15 cellular contexts compared by ENCODE assay signal in genomic region chr11:119743041-119743440, GRCh38. TPM values are rescaled to one million over a fixed set of nuclear protein-coding genes. Genes with fewer than 3 reads are reported as not detected.
DNase-seq lines count a peak whose midpoint lies in the region; ATAC-seq and TF ChIP-seq lines count a peak whose summit lies in the region.
"Had no signal": no experiment of that assay in that cellular context is flagged by ENCODE, and none has a peak within 500 bp of the region (broad histone marks: within the 10 kb centered on the region; RNA-seq: fewer than 3 reads in every experiment).

No MANE protein-coding gene starts in this region.

- H2AFZ ChIP-seq in GM23338 (peak overlapping the region; percentile 64), hepatocyte (no peak overlapping the region), neural progenitor cell (replicated peaks) (peak overlapping the region; percentile 93)

- peaks cover 17% of the 10 kb centered on the region for H3K4me1 Mint-ChIP-seq in GM23338
- peaks cover 26% of the 10 kb centered on the region for H3K4me1 Mint-ChIP-seq in neural progenitor cell
- peaks cover 6 to 16% (median 12%) of the 10 kb centered on the region in 3 donors for H3K4me1 Mint-ChIP-seq in CD8-positive, alpha-beta memory T cell

- no peaks in the 10 kb centered on the region for H3K9me2 ChIP-seq in GM23338 (ENCODE audit: insufficient read depth)
- H3K9me2 ChIP-seq in hepatocyte (replicated peaks; ENCODE audit: insufficient read depth) = no peaks in the 10 kb centered on the region

- H3K4me2 ChIP-seq in GM23338 = peak overlapping the region; percentile 89
- H3K4me2 ChIP-seq in hepatocyte = peak overlapping the region; percentile 84
- peak overlapping the region; percentile 91 for H3K4me2 ChIP-seq in neural progenitor cell

- H3K4me1 ChIP-seq in GM23338 (ENCODE audit: insufficient read depth) (peaks cover 8% of the 10 kb centered on the region; the same call in 1 of the 2 replicates), SJCRH30 (no peaks in the 10 kb centered on the region), hepatocyte (ENCODE audit: insufficient read depth) (peaks cover 16% of the 10 kb centered on the region), neural progenitor cell (peaks cover 5% of the 10 kb centered on the region)
- H3K4me1 ChIP-seq in CD8-positive, alpha-beta memory T cell (ENCODE audit: insufficient read depth, low read length) = no peaks in the 10 kb centered on the region

- H3K9me3 Mint-ChIP-seq in GM23338 (no peaks in the 10 kb centered on the region; the same call in 2 of the 3 replicates), neural progenitor cell (no peaks in the 10 kb centered on the region)
- no peaks in the 10 kb centered on the region for H3K9me3 Mint-ChIP-seq in CD8-positive, alpha-beta memory T cell
- H3K9me3 Mint-ChIP-seq: activated naive CD4-positive, alpha-beta T cell treated with anti-CD3 and anti-CD28 coated beads for 36 hours; T-helper 1 cell treated with Interleukin-12 subunit alpha and Interleukin-12 subunit beta and Interleukin-4 antibody, amounts not matched to agents 30 μg/mL and 1 μg/mL, for 36 hours had no signal

- DNase-seq in GM23338 (ENCODE audit: low spot score) = no peak
- no peak for DNase-seq in SJCRH30
- DNase-seq in hepatocyte (ENCODE audit: low spot score) = no peak
- DNase-seq in neural progenitor cell (ENCODE audit: low spot score) = no peak
- DNase-seq in CD8-positive, alpha-beta memory T cell = no peak
- no peak for DNase-seq in ecto neural progenitor cell (ENCODE audit: low spot score)
- DNase-seq in GM13976 (ENCODE audit: low spot score) = no peak
- DNase-seq: Kasumi-1; stimulated activated CD4-positive, alpha-beta T cell treated with anti-CD3 and anti-CD28 coated beads, Interleukin-2, amount 100 ng/mL, for 48 hours had no signal

- POLR2A ChIA-PET in CD8-positive, alpha-beta memory T cell (lab: Charles Lee) = no interaction called here

- peak; percentile 3 for ATAC-seq in GM23338
- no peak for ATAC-seq in HG02938 (IDR thresholded peaks at IDR 0.05; ENCODE audit: unreplicated experiment)
- ATAC-seq: Right ventricle myocardium inferior had no signal

- peak overlapping the region; percentile 79 for H3K4me3 Mint-ChIP-seq in GM23338
- H3K4me3 Mint-ChIP-seq in neural progenitor cell = peak overlapping the region; percentile 83
- peak overlapping the region in 1 of 7 donors; percentile 51 for H3K4me3 Mint-ChIP-seq in CD8-positive, alpha-beta memory T cell
- H3K4me3 Mint-ChIP-seq: T-helper 1 cell treated with Interleukin-12 subunit alpha and Interleukin-12 subunit beta and Interleukin-4 antibody, amounts not matched to agents 30 μg/mL and 1 μg/mL, for 36 hours had no signal

- H3K9ac ChIP-seq in neural progenitor cell = no peak overlapping the region

- H3K36me3 Mint-ChIP-seq in GM23338 (ENCODE audit: low read depth) = no peaks in the 10 kb centered on the region
- H3K36me3 Mint-ChIP-seq in neural progenitor cell = no peaks in the 10 kb centered on the region
- no peaks in the 10 kb centered on the region for H3K36me3 Mint-ChIP-seq in CD8-positive, alpha-beta memory T cell

- in situ Hi-C loops in GM13976 (cut with MboI; ENCODE audit: low sequenced_read_pairs, unreplicated experiment) = no loop called here

- H3K36me3 ChIP-seq in GM23338 (ENCODE audit: insufficient read depth) (no peaks in the 10 kb centered on the region), SJCRH30 (no peaks in the 10 kb centered on the region), hepatocyte (replicated peaks; ENCODE audit: insufficient read depth, low read depth) (no peaks in the 10 kb centered on the region), neural progenitor cell (no peaks in the 10 kb centered on the region)
- H3K36me3 ChIP-seq in CD8-positive, alpha-beta memory T cell (ENCODE audit: insufficient read depth, low read length) = no peaks in the 10 kb centered on the region
- H3K36me3 ChIP-seq: suprapubic skin had no signal

- peaks cover 10% of the 10 kb centered on the region for H3K27me3 ChIP-seq in GM23338 (ENCODE audit: insufficient read depth)
- H3K27me3 ChIP-seq in SJCRH30 = no peaks in the 10 kb centered on the region
- H3K27me3 ChIP-seq in hepatocyte = peaks cover 6% of the 10 kb centered on the region
- H3K27me3 ChIP-seq in neural progenitor cell = peaks cover 32% of the 10 kb centered on the region
- H3K27me3 ChIP-seq in CD8-positive, alpha-beta memory T cell (ENCODE audit: insufficient read depth, low read length, poor library complexity, severe bottlenecking) = peaks cover 13% of the 10 kb centered on the region

- H3K79me2 ChIP-seq in GM23338 (replicated peaks; ENCODE audit: insufficient read depth) = no peaks in the 10 kb centered on the region
- no peaks in the 10 kb centered on the region for H3K79me2 ChIP-seq in hepatocyte
- H3K79me2 ChIP-seq in neural progenitor cell (ENCODE audit: low read depth) = no peaks in the 10 kb centered on the region

- H3K4me3 ChIP-seq in GM23338 (peak overlapping the region; percentile 70), SJCRH30 (peak overlapping the region; percentile 46), hepatocyte (no peak overlapping the region), neural progenitor cell (peak overlapping the region; percentile 48)
- no peak overlapping the region for H3K4me3 ChIP-seq in CD8-positive, alpha-beta memory T cell (ENCODE audit: low read length)
- H3K4me3 ChIP-seq: lung had no signal

- H4K20me1 ChIP-seq in GM23338 (replicated peaks; ENCODE audit: insufficient read depth) (no peaks in the 10 kb centered on the region; the same call in 1 of the 2 replicates), hepatocyte (ENCODE audit: insufficient read depth, poor library complexity, severe bottlenecking) (no peaks in the 10 kb centered on the region), neural progenitor cell (ENCODE audit: low read depth) (no peaks in the 10 kb centered on the region)

- H3K27ac ChIP-seq in GM23338 (ENCODE audit: low read depth) = no peak overlapping the region
- H3K27ac ChIP-seq in SJCRH30 = no peak overlapping the region
- no peak overlapping the region for H3K27ac ChIP-seq in hepatocyte
- H3K27ac ChIP-seq in neural progenitor cell = no peak overlapping the region
- H3K27ac ChIP-seq in CD8-positive, alpha-beta memory T cell (ENCODE audit: low read depth, low read length) = no peak overlapping the region
- H3K27ac ChIP-seq: suprapubic skin had no signal

- H3K27ac Mint-ChIP-seq in GM23338 = no peak overlapping the region
- H3K27ac Mint-ChIP-seq in neural progenitor cell = peak overlapping the region; percentile 42
- no peak overlapping the region for H3K27ac Mint-ChIP-seq in CD8-positive, alpha-beta memory T cell
- H3K27ac Mint-ChIP-seq: activated naive CD4-positive, alpha-beta T cell treated with anti-CD3 and anti-CD28 coated beads for 36 hours; T-helper 1 cell treated with Interleukin-12 subunit alpha and Interleukin-12 subunit beta and Interleukin-4 antibody, amounts not matched to agents 30 μg/mL and 1 μg/mL, for 36 hours had no signal

- WGBS in hepatocyte (ENCODE audit: low lambda C conversion rate, missing lambda C conversion rate) = 74% methylated on average over 9 of the region's 9 CpGs

- H3F3A ChIP-seq in GM23338 (replicated peaks; ENCODE audit: low read depth) = no peaks in the 10 kb centered on the region
- H3F3A ChIP-seq in neural progenitor cell (ENCODE audit: low read depth) = peaks cover 12% of the 10 kb centered on the region

- TF ChIP-seq CTCF in GM23338 (conservative IDR thresholded peaks at IDR 0.05; ENCODE audit: low read depth in 2 of 2) (no peak), hepatocyte (IDR thresholded peaks at IDR 0.05; ENCODE audit: poor library complexity) (no peak), neural progenitor cell (IDR thresholded peaks at IDR 0.05) (no peak), GM13976 (IDR thresholded peaks at IDR 0.05; ENCODE audit: borderline replicate concordance, control extremely low read depth, extremely low read depth, insufficient read depth, missing control alignments) (no peak)

- CTCF ChIA-PET in CD8-positive, alpha-beta memory T cell (lab: Charles Lee) = interaction anchor here (1.2 to 2.0 kb wide), 2 partner anchors 11 to 14 kb away, joined by 3 to 13 read pairs; partner anchors contain the start of gene NECTIN1

- H3K9me3 ChIP-seq in SJCRH30 (replicated peaks) = no peaks in the 10 kb centered on the region
- H3K9me3 ChIP-seq in hepatocyte (ENCODE audit: low read depth) = no peaks in the 10 kb centered on the region
- no peaks in the 10 kb centered on the region for H3K9me3 ChIP-seq in neural progenitor cell (ENCODE audit: low read depth)
- H3K9me3 ChIP-seq in CD8-positive, alpha-beta memory T cell (ENCODE audit: low read length) = no peaks in the 10 kb centered on the region
- H3K9me3 ChIP-seq: suprapubic skin had no signal

- H3K27me3 Mint-ChIP-seq in GM23338 (ENCODE audit: insufficient read depth, low read depth, poor library complexity) = peaks cover 23% of the 10 kb centered on the region
- peaks cover 26% of the 10 kb centered on the region for H3K27me3 Mint-ChIP-seq in neural progenitor cell (ENCODE audit: insufficient read depth, low read depth)
- peaks cover 51 to 78% of the 10 kb centered on the region in 2 donors for H3K27me3 Mint-ChIP-seq in CD8-positive, alpha-beta memory T cell

TF ChIP-seq in GM23338, 12 proteins besides CTCF, POLR2A, EP300 and RAD21 (continues in another document):
- TF ChIP-seq EZH2 (IDR thresholded peaks at IDR 0.05; ENCODE audit: low read depth, unreplicated experiment) = no peak
- no peak for TF ChIP-seq NANOG (IDR thresholded peaks at IDR 0.05; ENCODE audit: borderline replicate concordance)

RNA-seq across cellular contexts. Expression of gene NECTIN1, which starts 14.0 kb away (rescaled TPM):
- 48.4 and 56.3 TPM in 2 replicates for total RNA-seq in GM23338 (2014; rRNA removed; shearing (Covaris generic))
- polyA plus RNA-seq in GM23338 (2016; fragmentation: Nextera tagmentation; extraction: Ambion mirVana) = 18.7 and 19.9 TPM in 2 replicates
- total RNA-seq in SJCRH30 (2014; rRNA removed; shearing (Covaris generic)) = 61.1 and 61.7 TPM in 2 replicates
- 3.7 and 7.4 TPM in 2 replicates for total RNA-seq in hepatocyte
- polyA plus RNA-seq in hepatocyte = 3.6 and 6.3 TPM in 2 replicates
- total RNA-seq in neural progenitor cell (ENCODE audit: low replicate concordance) = 19.5 and 27.4 TPM in 2 replicates
- 1 to 10 TPM; 3.0 to 3.8 TPM for total RNA-seq in CD8-positive, alpha-beta memory T cell
- polyA plus RNA-seq in CD8-positive, alpha-beta memory T cell = 0.35 TPM

Comparison
In these comparisons a context has a peak if more than half of its experiments do, and no peak if none do; other contexts are left out.
1. H3K4me3 ChIP-seq: peak in GM23338 (single experiment), SJCRH30 (single experiment) and neural progenitor cell (single experiment); none in hepatocyte (single experiment) and CD8-positive, alpha-beta memory T cell (single experiment).
2. Peak in every context shown above with its lines, with median percentiles within 50 percentile points of each other: H3K4me2 ChIP-seq.